In the genomic region with DNA sequence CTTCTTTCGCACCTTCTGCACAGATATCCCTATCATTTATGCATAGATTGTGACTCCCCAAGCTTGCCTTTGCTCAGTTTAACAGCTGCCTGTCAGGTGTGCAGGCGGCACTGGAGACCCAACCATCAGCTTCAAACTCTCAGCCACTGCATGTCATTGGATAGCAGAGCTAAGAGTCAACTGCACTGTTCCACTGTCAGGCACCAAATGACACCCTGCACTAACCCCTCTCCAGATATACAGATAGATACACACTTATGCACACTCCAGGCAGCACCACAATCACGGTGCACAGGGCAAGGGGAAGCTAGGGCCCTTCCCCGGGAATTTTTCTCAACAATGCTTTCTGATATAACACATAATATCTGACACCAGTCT, we compare ENCODE assay signal across 2 cellular contexts.
TF ChIP-seq lines count a peak whose summit lies in the region.

No MANE protein-coding gene starts in this region.

TF ChIP-seq in IMR-90, 13 proteins besides CTCF, POLR2A, EP300 and RAD21:
- TF ChIP-seq CHD1 (IDR thresholded peaks at IDR 0.05; ENCODE audit: low read depth, low read length): no peak
- TF ChIP-seq, protein P1, sequence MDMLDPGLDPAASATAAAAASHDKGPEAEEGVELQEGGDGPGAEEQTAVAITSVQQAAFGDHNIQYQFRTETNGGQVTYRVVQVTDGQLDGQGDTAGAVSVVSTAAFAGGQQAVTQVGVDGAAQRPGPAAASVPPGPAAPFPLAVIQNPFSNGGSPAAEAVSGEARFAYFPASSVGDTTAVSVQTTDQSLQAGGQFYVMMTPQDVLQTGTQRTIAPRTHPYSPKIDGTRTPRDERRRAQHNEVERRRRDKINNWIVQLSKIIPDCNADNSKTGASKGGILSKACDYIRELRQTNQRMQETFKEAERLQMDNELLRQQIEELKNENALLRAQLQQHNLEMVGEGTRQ (IDR thresholded peaks at IDR 0.05; ENCODE audit: low read depth, low read length): no peak
- no peak for TF ChIP-seq CEBPB (IDR thresholded peaks at IDR 0.05; ENCODE audit: low read depth, low read length)
- no peak for TF ChIP-seq RCOR1 (IDR thresholded peaks at IDR 0.05; ENCODE audit: insufficient replicate concordance, low read length)
- no peak for TF ChIP-seq FOS (IDR thresholded peaks at IDR 0.05; ENCODE audit: low read depth, low read length)
- no peak for TF ChIP-seq SMC3 (IDR thresholded peaks at IDR 0.05; ENCODE audit: low read depth, low read length)
- TF ChIP-seq MAFK (IDR thresholded peaks at IDR 0.05; ENCODE audit: low read depth, low read length): no peak
- TF ChIP-seq NFE2L2 (IDR thresholded peaks at IDR 0.05; ENCODE audit: low read depth, low read length): no peak
- TF ChIP-seq, protein P2, sequence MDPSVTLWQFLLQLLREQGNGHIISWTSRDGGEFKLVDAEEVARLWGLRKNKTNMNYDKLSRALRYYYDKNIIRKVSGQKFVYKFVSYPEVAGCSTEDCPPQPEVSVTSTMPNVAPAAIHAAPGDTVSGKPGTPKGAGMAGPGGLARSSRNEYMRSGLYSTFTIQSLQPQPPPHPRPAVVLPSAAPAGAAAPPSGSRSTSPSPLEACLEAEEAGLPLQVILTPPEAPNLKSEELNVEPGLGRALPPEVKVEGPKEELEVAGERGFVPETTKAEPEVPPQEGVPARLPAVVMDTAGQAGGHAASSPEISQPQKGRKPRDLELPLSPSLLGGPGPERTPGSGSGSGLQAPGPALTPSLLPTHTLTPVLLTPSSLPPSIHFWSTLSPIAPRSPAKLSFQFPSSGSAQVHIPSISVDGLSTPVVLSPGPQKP (IDR thresholded peaks at IDR 0.05; ENCODE audit: borderline replicate concordance, low read depth, low read length): no peak
- no peak for TF ChIP-seq RFX5 (IDR thresholded peaks at IDR 0.05; ENCODE audit: low read depth, low read length)
- no peak for TF ChIP-seq MXI1 (IDR thresholded peaks at IDR 0.05; ENCODE audit: borderline replicate concordance, low read depth, low read length)
- no peak for TF ChIP-seq MAZ (IDR thresholded peaks at IDR 0.05; ENCODE audit: borderline replicate concordance, low read depth, low read length)
- TF ChIP-seq BHLHE40 (IDR thresholded peaks at IDR 0.05; ENCODE audit: low read depth, low read length): no peak

TF ChIP-seq in WTC11, 78 proteins besides CTCF, POLR2A, EP300 and RAD21:
- TF ChIP-seq FOXJ3 (CRISPR knock-in tag; IDR thresholded peaks at IDR 0.05; ENCODE audit: borderline replicate concordance): no peak
- TF ChIP-seq, protein P3, sequence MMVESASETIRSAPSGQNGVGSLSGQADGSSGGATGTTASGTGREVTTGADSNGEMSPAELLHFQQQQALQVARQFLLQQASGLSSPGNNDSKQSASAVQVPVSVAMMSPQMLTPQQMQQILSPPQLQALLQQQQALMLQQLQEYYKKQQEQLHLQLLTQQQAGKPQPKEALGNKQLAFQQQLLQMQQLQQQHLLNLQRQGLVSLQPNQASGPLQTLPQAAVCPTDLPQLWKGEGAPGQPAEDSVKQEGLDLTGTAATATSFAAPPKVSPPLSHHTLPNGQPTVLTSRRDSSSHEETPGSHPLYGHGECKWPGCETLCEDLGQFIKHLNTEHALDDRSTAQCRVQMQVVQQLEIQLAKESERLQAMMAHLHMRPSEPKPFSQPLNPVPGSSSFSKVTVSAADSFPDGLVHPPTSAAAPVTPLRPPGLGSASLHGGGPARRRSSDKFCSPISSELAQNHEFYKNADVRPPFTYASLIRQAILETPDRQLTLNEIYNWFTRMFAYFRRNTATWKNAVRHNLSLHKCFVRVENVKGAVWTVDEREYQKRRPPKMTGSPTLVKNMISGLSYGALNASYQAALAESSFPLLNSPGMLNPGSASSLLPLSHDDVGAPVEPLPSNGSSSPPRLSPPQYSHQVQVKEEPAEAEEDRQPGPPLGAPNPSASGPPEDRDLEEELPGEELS (CRISPR knock-in tag; IDR thresholded peaks at IDR 0.05): no peak
- TF ChIP-seq, protein P4, sequence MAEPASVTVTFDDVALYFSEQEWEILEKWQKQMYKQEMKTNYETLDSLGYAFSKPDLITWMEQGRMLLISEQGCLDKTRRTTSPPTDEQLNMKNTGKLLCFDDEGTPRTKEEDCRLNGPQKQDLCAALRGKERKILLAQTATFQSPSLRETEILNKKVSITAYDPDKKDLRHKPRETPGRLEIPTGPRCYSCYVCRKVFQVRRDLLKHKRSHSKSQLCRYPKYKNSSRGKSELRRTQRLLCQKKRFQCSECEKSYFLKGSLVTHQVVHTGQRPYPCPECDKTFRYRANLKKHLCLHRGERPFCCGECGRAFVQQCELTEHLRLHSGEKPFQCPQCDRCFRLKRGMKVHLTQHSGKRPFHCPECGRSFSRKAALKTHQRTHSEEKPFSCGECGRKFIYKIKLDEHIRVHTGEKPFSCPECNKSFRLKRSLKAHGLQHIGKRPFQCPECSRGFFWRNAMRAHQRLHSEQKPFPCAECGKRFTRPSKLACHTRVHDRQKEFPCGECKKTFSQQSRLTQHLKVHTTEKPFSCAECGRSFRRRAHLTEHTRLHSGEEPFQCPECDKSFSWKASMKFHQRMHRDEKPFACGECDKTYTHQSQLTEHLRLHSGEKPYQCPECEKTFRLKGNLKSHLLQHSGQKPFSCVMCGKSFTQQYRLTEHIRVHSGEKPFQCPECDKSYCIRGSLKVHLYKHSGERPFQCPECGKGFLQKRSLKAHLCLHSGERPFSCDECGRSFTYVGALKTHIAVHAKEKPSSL (CRISPR knock-in tag; conservative IDR thresholded peaks at IDR 0.05): no peak
- TF ChIP-seq, protein P1 (CRISPR knock-in tag; IDR thresholded peaks at IDR 0.05): no peak
- TF ChIP-seq ZNF219 (CRISPR knock-in tag; IDR thresholded peaks at IDR 0.05; ENCODE audit: borderline replicate concordance): no peak
- no peak for TF ChIP-seq RORB (CRISPR knock-in tag; IDR thresholded peaks at IDR 0.05)
- TF ChIP-seq, protein P5, sequence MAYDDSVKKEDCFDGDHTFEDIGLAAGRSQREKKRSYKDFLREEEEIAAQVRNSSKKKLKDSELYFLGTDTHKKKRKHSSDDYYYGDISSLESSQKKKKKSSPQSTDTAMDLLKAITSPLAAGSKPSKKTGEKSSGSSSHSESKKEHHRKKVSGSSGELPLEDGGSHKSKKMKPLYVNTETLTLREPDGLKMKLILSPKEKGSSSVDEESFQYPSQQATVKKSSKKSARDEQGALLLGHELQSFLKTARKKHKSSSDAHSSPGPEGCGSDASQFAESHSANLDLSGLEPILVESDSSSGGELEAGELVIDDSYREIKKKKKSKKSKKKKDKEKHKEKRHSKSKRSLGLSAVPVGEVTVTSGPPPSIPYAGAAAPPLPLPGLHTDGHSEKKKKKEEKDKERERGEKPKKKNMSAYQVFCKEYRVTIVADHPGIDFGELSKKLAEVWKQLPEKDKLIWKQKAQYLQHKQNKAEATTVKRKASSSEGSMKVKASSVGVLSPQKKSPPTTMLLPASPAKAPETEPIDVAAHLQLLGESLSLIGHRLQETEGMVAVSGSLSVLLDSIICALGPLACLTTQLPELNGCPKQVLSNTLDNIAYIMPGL (CRISPR knock-in tag; IDR thresholded peaks at IDR 0.05): no peak
- TF ChIP-seq NFYB (CRISPR knock-in tag; conservative IDR thresholded peaks at IDR 0.05; ENCODE audit: low read depth): no peak
- TF ChIP-seq, protein P6, sequence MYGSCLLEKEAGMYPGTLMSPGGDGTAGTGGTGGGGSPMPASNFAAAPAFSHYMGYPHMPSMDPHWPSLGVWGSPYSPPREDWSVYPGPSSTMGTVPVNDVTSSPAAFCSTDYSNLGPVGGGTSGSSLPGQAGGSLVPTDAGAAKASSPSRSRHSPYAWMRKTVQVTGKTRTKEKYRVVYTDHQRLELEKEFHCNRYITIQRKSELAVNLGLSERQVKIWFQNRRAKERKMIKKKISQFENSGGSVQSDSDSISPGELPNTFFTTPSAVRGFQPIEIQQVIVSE (CRISPR knock-in tag; IDR thresholded peaks at IDR 0.05; ENCODE audit: borderline replicate concordance): no peak
- no peak for TF ChIP-seq ZNF423 (CRISPR knock-in tag; IDR thresholded peaks at IDR 0.05)
- TF ChIP-seq TEAD4 (CRISPR knock-in tag; IDR thresholded peaks at IDR 0.05): no peak
- no peak for TF ChIP-seq PRRX2 (CRISPR knock-in tag; IDR thresholded peaks at IDR 0.05)
- TF ChIP-seq, protein P7, sequence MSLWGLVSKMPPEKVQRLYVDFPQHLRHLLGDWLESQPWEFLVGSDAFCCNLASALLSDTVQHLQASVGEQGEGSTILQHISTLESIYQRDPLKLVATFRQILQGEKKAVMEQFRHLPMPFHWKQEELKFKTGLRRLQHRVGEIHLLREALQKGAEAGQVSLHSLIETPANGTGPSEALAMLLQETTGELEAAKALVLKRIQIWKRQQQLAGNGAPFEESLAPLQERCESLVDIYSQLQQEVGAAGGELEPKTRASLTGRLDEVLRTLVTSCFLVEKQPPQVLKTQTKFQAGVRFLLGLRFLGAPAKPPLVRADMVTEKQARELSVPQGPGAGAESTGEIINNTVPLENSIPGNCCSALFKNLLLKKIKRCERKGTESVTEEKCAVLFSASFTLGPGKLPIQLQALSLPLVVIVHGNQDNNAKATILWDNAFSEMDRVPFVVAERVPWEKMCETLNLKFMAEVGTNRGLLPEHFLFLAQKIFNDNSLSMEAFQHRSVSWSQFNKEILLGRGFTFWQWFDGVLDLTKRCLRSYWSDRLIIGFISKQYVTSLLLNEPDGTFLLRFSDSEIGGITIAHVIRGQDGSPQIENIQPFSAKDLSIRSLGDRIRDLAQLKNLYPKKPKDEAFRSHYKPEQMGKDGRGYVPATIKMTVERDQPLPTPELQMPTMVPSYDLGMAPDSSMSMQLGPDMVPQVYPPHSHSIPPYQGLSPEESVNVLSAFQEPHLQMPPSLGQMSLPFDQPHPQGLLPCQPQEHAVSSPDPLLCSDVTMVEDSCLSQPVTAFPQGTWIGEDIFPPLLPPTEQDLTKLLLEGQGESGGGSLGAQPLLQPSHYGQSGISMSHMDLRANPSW (CRISPR knock-in tag; conservative IDR thresholded peaks at IDR 0.05; ENCODE audit: low read depth): no peak
- no peak for TF ChIP-seq ZNF138 (CRISPR knock-in tag; conservative IDR thresholded peaks at IDR 0.05)
